8 cellular contexts compared by ENCODE assay signal in genomic region chr13:110680852-110681251, GRCh38. TPM values are rescaled to one million over a fixed set of nuclear protein-coding genes. Genes with fewer than 3 reads are reported as not detected.
DNase-seq lines count a peak whose midpoint lies in the region; ATAC-seq, FAIRE-seq and TF ChIP-seq lines count a peak whose summit lies in the region.

No MANE protein-coding gene starts in this region.

- H2AFZ ChIP-seq in KMS-11 (ENCODE audit: low read depth) (no peak overlapping the region), GM12878 (ENCODE audit: control insufficient read depth, low read depth, low read length) (no peak overlapping the region), osteoblast (ENCODE audit: low read length) (no peak overlapping the region)

- BruUV-seq in GM12878 (replicated peaks; lab: Mats Ljungman, UMichigan) = no TSS peak

- CTCF ChIA-PET in GM12878 (lab: Yijun Ruan, JAX) = interaction anchor here (1.0 to 1.1 kb wide), 2 partner anchors 10 to 87 kb away, joined by 3 to 4 read pairs; no protein-coding TSS in a partner anchor

- DNase-seq in NCI-H1694 treated with DMSO at 0.1 percent for 48 hours (lab: John Stamatoyannopoulos, UW) = peak; percentile 12
- no peak for DNase-seq in NCI-H1694 (lab: John Stamatoyannopoulos, UW)
- no peak for DNase-seq in GM12878 (ENCODE audit: low read depth, low spot score)
- DNase-seq in osteoblast (ENCODE audit: insufficient read length, low spot score, missing footprints) = peak; percentile 82

- SMC1A ChIA-PET in GM12878 (lab: Charles Lee; ENCODE audit: uncharacterized antibody, unreplicated experiment) = interaction anchor here (0.8 to 1.5 kb wide), 7 partner anchors 23 to 138 kb away, joined by 3 to 4 read pairs (median 3); no protein-coding TSS in a partner anchor

- no peaks in the 10 kb centered on the region for H3K4me1 ChIP-seq in KMS-11 (ENCODE audit: low read depth, poor library complexity, severe bottlenecking)
- H3K4me1 ChIP-seq in GM12878 (ENCODE audit: control insufficient read depth, insufficient read depth, low read length) = peaks cover 13% of the 10 kb centered on the region
- H3K4me1 ChIP-seq in osteoblast (ENCODE audit: insufficient read depth, low read length) = no peaks in the 10 kb centered on the region

- TF ChIP-seq CTCF in KMS-11 (conservative IDR thresholded peaks at IDR 0.05; ENCODE audit: low read depth, low read length) (peak; percentile 29; the same call in 1 of the 2 replicates), GM12878 (IDR thresholded peaks at IDR 0.05 in 2 of 3, conservative IDR thresholded peaks at IDR 0.05 in 1 of 3; ENCODE audit: control insufficient read depth in 2 of 3, extremely low read depth in 1 of 3, insufficient read depth in 1 of 3, low read depth in 3 of 3, low read length in 3 of 3) (peak; percentile 11 to 51 (median 45); a peak in 5 of 6 replicates), osteoblast (IDR thresholded peaks at IDR 0.05; ENCODE audit: extremely low read depth, low read depth, low read length) (peak; percentile 36)

- H3K9me3 ChIP-seq in GM12878 (replicated peaks; ENCODE audit: control insufficient read depth, insufficient read depth, low read length) = no peaks in the 10 kb centered on the region
- no peaks in the 10 kb centered on the region for H3K9me3 ChIP-seq in osteoblast (ENCODE audit: low read depth, low read length)

- RAD21 ChIA-PET in GM12878 (lab: Charles Lee; ENCODE audit: unreplicated experiment) = no interaction called here

- TF ChIP-seq POLR2A in GM12878 (IDR thresholded peaks at IDR 0.05; ENCODE audit: low read depth, low read length) = no peak; the same call in 1 of the 2 replicates

- no peak overlapping the region for H3K4me2 ChIP-seq in KMS-11
- no peak overlapping the region for H3K4me2 ChIP-seq in GM12878 (ENCODE audit: control insufficient read depth, insufficient read depth)
- no peak overlapping the region for H3K4me2 ChIP-seq in osteoblast (ENCODE audit: insufficient read depth, low read length)

- H3K36me3 ChIP-seq in KMS-11 (ENCODE audit: insufficient read depth) (no peaks in the 10 kb centered on the region), GM12878 (ENCODE audit: control insufficient read depth in 2 of 2, insufficient read depth in 2 of 2, low read length in 1 of 2) (peaks cover 13 to 15% of the 10 kb centered on the region in 2 experiments; a peak in 3 of 4 replicates), osteoblast (ENCODE audit: insufficient read depth, low read length) (peaks cover 82% of the 10 kb centered on the region)

- peak; percentile 35 for TF ChIP-seq RAD21 in GM12878 (IDR thresholded peaks at IDR 0.05; ENCODE audit: insufficient read depth, low read depth, low read length)

- TF ChIP-seq EP300 in GM12878 (IDR thresholded peaks at IDR 0.05; ENCODE audit: borderline replicate concordance in 1 of 2, control insufficient read depth in 1 of 2, low read depth in 2 of 2, low read length in 2 of 2) = no peak

- FAIRE-seq in GM12878 (lab: Jason Lieb, UNC) = no peak

- intact Hi-C loops in GM12878 (cut with micrococcal nuclease; ENCODE audit: unreplicated experiment) = no loop called here

- ATAC-seq in GM12878 (no peak), GM19328 (IDR thresholded peaks at IDR 0.05; ENCODE audit: unreplicated experiment) (no peak), GM19351 (IDR thresholded peaks at IDR 0.05; ENCODE audit: unreplicated experiment) (no peak), GM18498 (IDR thresholded peaks at IDR 0.05; ENCODE audit: unreplicated experiment) (no peak)

- H3K79me2 ChIP-seq in KMS-11 (ENCODE audit: insufficient read depth, low read depth) (no peaks in the 10 kb centered on the region), GM12878 (ENCODE audit: control insufficient read depth, insufficient read depth, low read length) (no peaks in the 10 kb centered on the region), osteoblast (ENCODE audit: insufficient read depth, low read length) (peaks cover 57% of the 10 kb centered on the region)

- H3K4me3 ChIP-seq in KMS-11 (IDR thresholded peaks at IDR 0.05; ENCODE audit: insufficient read depth, low read depth, low read length) (no peak overlapping the region), GM12878 (no peak overlapping the region), osteoblast (ENCODE audit: insufficient read depth, low read length) (no peak overlapping the region)

- H3K9ac ChIP-seq in KMS-11 = no peak overlapping the region
- H3K9ac ChIP-seq in GM12878 (ENCODE audit: control insufficient read depth, insufficient read depth, low read length) = no peak overlapping the region

- POLR2A ChIA-PET in GM12878 (lab: Charles Lee) = interaction anchor here (0.5 to 1.7 kb wide), 3 partner anchors 21 to 134 kb away, joined by 3 to 5 read pairs (median 4); no protein-coding TSS in a partner anchor

- no peak overlapping the region for H3K27ac ChIP-seq in KMS-11
- no peak overlapping the region for H3K27ac ChIP-seq in GM12878 (ENCODE audit: control insufficient read depth, insufficient read depth)
- H3K27ac ChIP-seq in osteoblast (ENCODE audit: low read depth, low read length) = no peak overlapping the region

- H3K27me3 ChIP-seq in KMS-11 (ENCODE audit: insufficient read depth, low read depth) (no peaks in the 10 kb centered on the region), GM12878 (replicated peaks in 1 of 2; ENCODE audit: control insufficient read depth in 2 of 2, insufficient read depth in 2 of 2, low read length in 1 of 2) (no peaks in the 10 kb centered on the region), osteoblast (ENCODE audit: insufficient read depth, low read length) (no peaks in the 10 kb centered on the region)

- H4K20me1 ChIP-seq in KMS-11 (ENCODE audit: insufficient read depth) = no peaks in the 10 kb centered on the region
- H4K20me1 ChIP-seq in GM12878 (ENCODE audit: control insufficient read depth, insufficient read depth) = no peaks in the 10 kb centered on the region
- H4K20me1 ChIP-seq in osteoblast (ENCODE audit: insufficient read depth, low read length) = peaks cover 6% of the 10 kb centered on the region

- 89% methylated on average over 7 of the region's 7 CpGs for WGBS in GM12878 (ENCODE audit: insufficient coverage, insufficient replicate concordance, low lambda C conversion rate, missing lambda C conversion rate)

- in situ Hi-C loops in GM12878 (cut with MboI) = no loop called here

TF ChIP-seq in GM12878, 131 proteins besides CTCF, POLR2A, EP300 and RAD21:
- TF ChIP-seq JUND (IDR thresholded peaks at IDR 0.05; ENCODE audit: low read depth, low read length) = no peak
- TF ChIP-seq NR2C1 (IDR thresholded peaks at IDR 0.05) = no peak
- TF ChIP-seq SMAD1 (IDR thresholded peaks at IDR 0.05; ENCODE audit: low read depth, partially characterized antibody) = no peak
- TF ChIP-seq ZBED1 (IDR thresholded peaks at IDR 0.05; ENCODE audit: borderline replicate concordance) = no peak

RNA-seq across cellular contexts. Expression of gene CARS2, which starts 25.1 kb away (rescaled TPM):
- 150 and 160 TPM in 2 replicates for total RNA-seq in GM12878 (2013; cell fraction: nucleolus; rRNA removed)
- total RNA-seq in GM12878 (2014; rRNA removed) (85.6 and 88.3 TPM in 2 replicates), GM12878 (2014; rRNA removed; fragmentation: Illumina TruSeq; extraction: Trizol) (42.4 and 51.1 TPM in 2 replicates), GM12878 (2021) (69.2 and 76.9 TPM in 2 replicates), osteoblast (154 and 161 TPM in 2 replicates)
- polyA plus RNA-seq in GM12878 (2011; ENCODE audit: low read depth) = 54.1 TPM
- polyA plus RNA-seq in GM12878 (2011; rRNA removed) (68.5 and 71.9 TPM in 2 replicates), GM12878 (2014; fragmentation: Illumina TruSeq; extraction: Trizol) (27.5 and 38.6 TPM in 2 replicates), GM12878 (2014; fragmentation: Nextera tagmentation; extraction: Ambion mirVana) (1 to 10 TPM; 4.2 to 9.4 TPM), GM12878 (2014; rRNA removed) (95.1 and 113 TPM in 2 replicates), GM12878 (2016; fragmentation: Nextera tagmentation; extraction: Ambion mirVana) (100 to 1,000 TPM in 1 of 2 experiments, 10 to 100 TPM in 1; 54.6 to 101 TPM)
- 45.3 and 78.9 TPM in 2 replicates for polyA plus RNA-seq in GM12878 (2011; cell fraction: cytosol; rRNA removed)
- 258 and 286 TPM in 2 replicates for polyA plus RNA-seq in GM12878 (2011; cell fraction: nucleus; rRNA removed)
- polyA plus RNA-seq in GM12878 (2012) = 59.4 and 61.5 TPM in 2 replicates
- polyA minus RNA-seq in GM12878 (2011; rRNA and poly(A)+ RNA removed) = 38.4 and 48.9 TPM in 2 replicates
- polyA minus RNA-seq in GM12878 (2011; cell fraction: cytosol; rRNA and poly(A)+ RNA removed) = 17.2 and 23.9 TPM in 2 replicates
- 47.6 and 80.1 TPM in 2 replicates for polyA minus RNA-seq in GM12878 (2011; cell fraction: nucleus; rRNA and poly(A)+ RNA removed)

RNA-seq across cellular contexts. Expression of gene ING1, which starts 32.6 kb away (rescaled TPM):
- total RNA-seq in GM12878 (2013; cell fraction: nucleolus; rRNA removed) = 13.0 and 15.9 TPM in 2 replicates
- total RNA-seq in GM12878 (2014; rRNA removed) = 14.7 and 15.3 TPM in 2 replicates
- total RNA-seq in GM12878 (2014; rRNA removed; fragmentation: Illumina TruSeq; extraction: Trizol) = 7.6 and 8.9 TPM in 2 replicates
- total RNA-seq in GM12878 (2021) = 15.8 and 18.2 TPM in 2 replicates
- polyA plus RNA-seq in GM12878 (2011; ENCODE audit: low read depth) = 4.8 TPM
- 11.9 and 16.7 TPM in 2 replicates for polyA plus RNA-seq in GM12878 (2011; rRNA removed)
- 20.7 and 36.0 TPM in 2 replicates for polyA plus RNA-seq in GM12878 (2011; cell fraction: cytosol; rRNA removed)
- polyA plus RNA-seq in GM12878 (2011; cell fraction: nucleus; rRNA removed) = 22.1 and 30.6 TPM in 2 replicates
- polyA plus RNA-seq in GM12878 (2012) = 18.4 and 22.4 TPM in 2 replicates
- 5.4 and 10.0 TPM in 2 replicates for polyA plus RNA-seq in GM12878 (2014; fragmentation: Illumina TruSeq; extraction: Trizol)
- polyA plus RNA-seq in GM12878 (2014; fragmentation: Nextera tagmentation; extraction: Ambion mirVana) = 1 to 10 TPM; 1.3 to 3.0 TPM
- 20.4 and 21.6 TPM in 2 replicates for polyA plus RNA-seq in GM12878 (2014; rRNA removed)
- polyA plus RNA-seq in GM12878 (2016; fragmentation: Nextera tagmentation; extraction: Ambion mirVana) = 10 to 100 TPM; 11.4 to 15.5 TPM
- 8.8 and 19.7 TPM in 2 replicates for polyA minus RNA-seq in GM12878 (2011; rRNA and poly(A)+ RNA removed)
- 11.6 and 12.2 TPM in 2 replicates for polyA minus RNA-seq in GM12878 (2011; cell fraction: cytosol; rRNA and poly(A)+ RNA removed)
- 6.6 and 16.3 TPM in 2 replicates for polyA minus RNA-seq in GM12878 (2011; cell fraction: nucleus; rRNA and poly(A)+ RNA removed)
- total RNA-seq in osteoblast = 9.1 and 10.5 TPM in 2 replicates

Comparison
In these comparisons a context has a peak if more than half of its experiments do, and no peak if none do; other contexts are left out.
1. DNase-seq: peak in NCI-H1694 treated with DMSO at 0.1 percent for 48 hours (single experiment) and osteoblast (single experiment); none in NCI-H1694 (single experiment) and GM12878 (single experiment).
2. Peak in every context shown above with its lines, with median percentiles within 50 percentile points of each other: CTCF ChIP-seq.